Comparison of ENCODE assay signal across 24 cellular contexts in genomic region chr3:73342077-73342476, GRCh38.
"Had no signal": no experiment of that assay in that cellular context is flagged by ENCODE, and none has a peak within 500 bp of the region (broad histone marks: within the 10 kb centered on the region; RNA-seq: fewer than 3 reads in every experiment).

No MANE protein-coding gene starts in this region.

- DNase-seq: IMR-90; Karpas-422; KG1; MM.1S; NCI-H1092 treated with DMSO at 0.1 percent for 48 hours; NCI-H1436; NCI-H187; NCI-H2029; NCI-H2081 treated with DMSO at 0.1 percent for 48 hours; NCI-H2171; NCI-H226; NCI-H446; NCI-H510A; NCI-H524 treated with DMSO at 0.1 percent for 48 hours; NCI-H69; NCI-H774; NK-92 treated with Interleukin-12 subunit alpha and Interleukin-12 subunit beta, amount 100 ng/mL, for 24 hours; PC-3; SIG-M5 had no signal

- ATAC-seq: HepG2, Panc1, PC-3 had no signal

- H3K9me3 ChIP-seq: SJSA1 had no signal

- H3K4me3 ChIP-seq: SJSA1, SK-N-MC had no signal

- H3K27me3 ChIP-seq: SJSA1 had no signal

- H3K27ac ChIP-seq: RWPE1, SJSA1, SK-N-MC had no signal

- H3K36me3 ChIP-seq: SJSA1 had no signal

- H3K4me1 ChIP-seq: SJSA1 had no signal
